Comparison of ENCODE assay signal across 12 cellular contexts in the genomic region with DNA sequence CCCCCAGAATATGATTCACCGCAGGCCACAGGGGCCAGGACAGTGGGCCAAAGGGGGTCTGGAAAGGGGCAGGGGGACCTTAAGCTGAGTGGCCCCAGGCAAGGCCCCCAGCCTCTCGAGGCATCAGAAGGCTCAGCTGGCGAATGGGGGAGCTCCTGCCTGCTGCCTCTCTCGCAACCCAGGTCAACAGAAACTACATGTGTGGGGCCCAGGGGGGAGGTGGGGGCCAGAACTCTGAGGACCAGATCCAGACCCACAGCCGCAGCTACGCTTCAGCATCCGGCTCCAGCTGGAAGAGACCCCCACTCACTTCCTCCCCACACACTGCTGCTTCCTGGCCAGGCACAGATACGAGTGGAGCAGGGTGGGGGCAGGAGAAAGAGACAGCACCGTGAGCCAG. TPM values are rescaled to one million over a fixed set of nuclear protein-coding genes. Genes with fewer than 3 reads are reported as not detected.
DNase-seq lines count a peak whose midpoint lies in the region; ATAC-seq and TF ChIP-seq lines count a peak whose summit lies in the region.
"Had no signal": no experiment of that assay in that cellular context is flagged by ENCODE, and none has a peak within 500 bp of the region (broad histone marks: within the 10 kb centered on the region; RNA-seq: fewer than 3 reads in every experiment).

No MANE protein-coding gene starts in this region.

- peaks cover 69% of the 10 kb centered on the region for H4K20me1 ChIP-seq in osteoblast (ENCODE audit: insufficient read depth, low read length)

- H3K4me1 Mint-ChIP-seq in CD4-positive, CD25-positive, alpha-beta regulatory T cell, result peaks cover 0 to 32% (median 6%) of the 10 kb centered on the region in 4 donors

- H3K27me3 ChIP-seq in CD4-positive, CD25-positive, alpha-beta regulatory T cell (ENCODE audit: control insufficient read depth, insufficient read depth, low read length), result no peaks in the 10 kb centered on the region
- H3K27me3 ChIP-seq in left ventricle myocardium inferior (ENCODE audit: low read depth), result no peaks in the 10 kb centered on the region
- H3K27me3 ChIP-seq in sigmoid colon, result no peaks in the 10 kb centered on the region
- H3K27me3 ChIP-seq in osteoblast (ENCODE audit: insufficient read depth, low read length), result no peaks in the 10 kb centered on the region
- H3K27me3 ChIP-seq: spleen had no signal

- H3K4me1 ChIP-seq in CD4-positive, CD25-positive, alpha-beta regulatory T cell (ENCODE audit: control insufficient read depth, insufficient read depth, low read length, poor library complexity, severe bottlenecking), result peaks cover 2% of the 10 kb centered on the region
- H3K4me1 ChIP-seq in left ventricle myocardium inferior, result peaks cover 90% of the 10 kb centered on the region
- peaks cover 0 to 90% (median 77%) of the 10 kb centered on the region in 4 donors for H3K4me1 ChIP-seq in sigmoid colon
- H3K4me1 ChIP-seq in osteoblast (ENCODE audit: insufficient read depth, low read length), result peaks cover 68% of the 10 kb centered on the region

- H3K36me3 Mint-ChIP-seq in CD4-positive, CD25-positive, alpha-beta regulatory T cell, result peaks cover 3% of the 10 kb centered on the region

- no peak for TF ChIP-seq POLR2A in sigmoid colon (IDR thresholded peaks at IDR 0.05)

- TF ChIP-seq EP300 in sigmoid colon (IDR thresholded peaks at IDR 0.05), result no peak

- no peaks in the 10 kb centered on the region for H3K27me3 Mint-ChIP-seq in CD4-positive, CD25-positive, alpha-beta regulatory T cell
- H3K27me3 Mint-ChIP-seq: naive thymus-derived CD8-positive, alpha-beta T cell had no signal

- H3K4me3 ChIP-seq in CD4-positive, CD25-positive, alpha-beta regulatory T cell (ENCODE audit: low read depth, low read length), result no peak overlapping the region
- H3K4me3 ChIP-seq in left ventricle myocardium inferior (no peak overlapping the region), sigmoid colon (no peak overlapping the region), osteoblast (ENCODE audit: insufficient read depth, low read length) (no peak overlapping the region)
- H3K4me3 ChIP-seq: spleen had no signal

- TF ChIP-seq CTCF in VCaP (conservative IDR thresholded peaks at IDR 0.05) (no peak), left ventricle myocardium inferior (IDR thresholded peaks at IDR 0.05; ENCODE audit: borderline replicate concordance) (no peak), sigmoid colon (IDR thresholded peaks at IDR 0.05) (no peak), osteoblast (IDR thresholded peaks at IDR 0.05; ENCODE audit: extremely low read depth, low read depth, low read length) (no peak)

- no peaks in the 10 kb centered on the region for H3K9me3 ChIP-seq in CD4-positive, CD25-positive, alpha-beta regulatory T cell (ENCODE audit: control insufficient read depth in 2 of 2, low read length in 2 of 2)
- H3K9me3 ChIP-seq in left ventricle myocardium inferior (replicated peaks), result no peaks in the 10 kb centered on the region
- no peaks in the 10 kb centered on the region for H3K9me3 ChIP-seq in sigmoid colon
- no peaks in the 10 kb centered on the region for H3K9me3 ChIP-seq in osteoblast (ENCODE audit: low read depth, low read length)
- H3K9me3 ChIP-seq: spleen had no signal

- H3K27ac ChIP-seq in CD4-positive, CD25-positive, alpha-beta regulatory T cell (ENCODE audit: insufficient read depth, low read length, poor library complexity, severe bottlenecking), result no peak overlapping the region
- H3K27ac ChIP-seq in VCaP, result peak overlapping the region; percentile 100
- H3K27ac ChIP-seq in left ventricle myocardium inferior (replicated peaks), result peak overlapping the region; percentile 100
- peak overlapping the region; percentile 96 to 99 (median 98) for H3K27ac ChIP-seq in sigmoid colon
- H3K27ac ChIP-seq in osteoblast (ENCODE audit: low read depth, low read length), result no peak overlapping the region

- intact Hi-C loops in left ventricle myocardium inferior (cut with micrococcal nuclease) (no loop called here), sigmoid colon (cut with DNase I) (no loop called here)

- no peak for DNase-seq in CD4-positive, CD25-positive, alpha-beta regulatory T cell
- DNase-seq in left ventricle myocardium inferior (no peak), sigmoid colon (no peak), osteoblast (ENCODE audit: insufficient read length, low spot score, missing footprints) (no peak)
- no peak for DNase-seq in stimulated activated naive CD4-positive, alpha-beta T cell (lab: John Stamatoyannopoulos, UW)
- DNase-seq: activated naive CD4-positive, alpha-beta T cell treated with Interleukin-2 at 50 U/mL for 16 hours; H7; naive thymus-derived CD8-positive, alpha-beta T cell; spleen had no signal

- H3K27ac Mint-ChIP-seq in CD4-positive, CD25-positive, alpha-beta regulatory T cell, result peak overlapping the region in 2 of 3 donors; percentile 11 to 52

- 51 to 84% methylated on average over 9 of the region's 9 CpGs for WGBS in sigmoid colon, 2 donors

- no peaks in the 10 kb centered on the region for H3K36me3 ChIP-seq in CD4-positive, CD25-positive, alpha-beta regulatory T cell (ENCODE audit: control insufficient read depth, insufficient read depth, low read length)
- H3K36me3 ChIP-seq in left ventricle myocardium inferior (no peaks in the 10 kb centered on the region), sigmoid colon (peaks cover 0 to 5% (median 0%) of the 10 kb centered on the region in 4 donors), osteoblast (ENCODE audit: insufficient read depth, low read length) (no peaks in the 10 kb centered on the region)

- H3K4me3 Mint-ChIP-seq in CD4-positive, CD25-positive, alpha-beta regulatory T cell, result no peak overlapping the region
- H3K4me3 Mint-ChIP-seq: naive thymus-derived CD8-positive, alpha-beta T cell had no signal

- no peaks in the 10 kb centered on the region for H3K9me3 Mint-ChIP-seq in CD4-positive, CD25-positive, alpha-beta regulatory T cell
- H3K9me3 Mint-ChIP-seq: naive thymus-derived CD8-positive, alpha-beta T cell had no signal

- ATAC-seq in CD4-positive, CD25-positive, alpha-beta regulatory T cell (ENCODE audit: low read depth in 2 of 2), result no peak
- ATAC-seq in HG02938 (IDR thresholded peaks at IDR 0.05; ENCODE audit: unreplicated experiment) (no peak), HG03108 (IDR thresholded peaks at IDR 0.05; ENCODE audit: unreplicated experiment) (no peak)
- ATAC-seq: naive thymus-derived CD8-positive, alpha-beta T cell had no signal

- no peak overlapping the region for H3K4me2 ChIP-seq in osteoblast (ENCODE audit: insufficient read depth, low read length)

- peaks cover 60% of the 10 kb centered on the region for H3K79me2 ChIP-seq in osteoblast (ENCODE audit: insufficient read depth, low read length)

- H2AFZ ChIP-seq in osteoblast (ENCODE audit: low read length), result no peak overlapping the region

RNA-seq across cellular contexts. Expression of a gene that starts 46.5 kb away (rescaled TPM):
- total RNA-seq in CD4-positive, CD25-positive, alpha-beta regulatory T cell, result 134 TPM
- 1 to 10 TPM; 2.0 to 4.1 (median 2.4) TPM for polyA plus RNA-seq in CD4-positive, CD25-positive, alpha-beta regulatory T cell
- total RNA-seq in left ventricle myocardium inferior, result 152 TPM
- 100 to 1,000 TPM in 1 of 4 donors, 10 to 100 TPM in 3; 42.5 to 134 (median 73.5) TPM for total RNA-seq in sigmoid colon
- polyA plus RNA-seq in sigmoid colon, result 10 to 100 TPM; 18.6 to 81.8 (median 24.7) TPM
- 45.2 and 47.1 TPM in 2 replicates for total RNA-seq in osteoblast

Comparison
In these comparisons a context has a peak if more than half of its experiments do, and no peak if none do; other contexts are left out.
1. H3K27ac ChIP-seq: peak in VCaP (single experiment), left ventricle myocardium inferior (single experiment) and sigmoid colon (4 of 4); none in CD4-positive, CD25-positive, alpha-beta regulatory T cell (single experiment) and osteoblast (single experiment).